Comparison of ENCODE assay signal across 16 cellular contexts in genomic region chr11:43691332-43691731, GRCh38.
"Had no signal": no experiment of that assay in that cellular context is flagged by ENCODE, and none has a peak within 500 bp of the region (broad histone marks: within the 10 kb centered on the region; RNA-seq: fewer than 3 reads in every experiment).

No MANE protein-coding gene starts in this region.

- H3K27ac ChIP-seq: ascending aorta, cardiac muscle cell, esophagus squamous epithelium, foreskin keratinocyte had no signal

- H3K27me3 ChIP-seq: ascending aorta, cardiac muscle cell, esophagus squamous epithelium, foreskin keratinocyte had no signal

- H3K9me3 Mint-ChIP-seq: activated naive CD8-positive, alpha-beta T cell treated with anti-CD3 and anti-CD28 coated beads, Interleukin-2, amount 50 U/mL, for 24 hours; memory B cell; natural killer cell treated with Interleukin-12 subunit alpha and Interleukin-12 subunit beta and Interleukin-15 and Interleukin-18, amount 100 ng/mL, for 72 hours had no signal

- DNase-seq: activated CD4-positive, alpha-beta T cell treated with anti-CD3 and anti-CD28 coated beads, Interleukin-2, amount 50 U/mL, for 48 hours; activated CD4-positive, CD25-positive, alpha-beta regulatory T cell treated with anti-CD3 and anti-CD28 coated beads, Interleukin-2, amount 50 U/mL, for 72 hours; activated CD8-positive, alpha-beta memory T cell treated with anti-CD3 and anti-CD28 coated beads, Interleukin-2, amount 50 U/mL, for 4 hours; activated naive CD4-positive, alpha-beta T cell treated with Interleukin-2 at 50 U/mL for 16 hours; activated naive CD8-positive, alpha-beta T cell treated with anti-CD3 and anti-CD28 coated beads, Interleukin-2, amount 50 U/mL, for 24 hours; esophagus squamous epithelium; foreskin keratinocyte; head of caudate nucleus; occipital lobe; right cardiac atrium; small intestine had no signal

- H3K4me3 ChIP-seq: ascending aorta, cardiac muscle cell, esophagus squamous epithelium had no signal

- ATAC-seq: activated naive CD8-positive, alpha-beta T cell treated with anti-CD3 and anti-CD28 coated beads, Interleukin-2, amount 50 U/mL, for 24 hours; foreskin keratinocyte; natural killer cell treated with Interleukin-12 subunit alpha and Interleukin-12 subunit beta and Interleukin-15 and Interleukin-18, amount 100 ng/mL, for 72 hours; right cardiac atrium had no signal

- H3K36me3 ChIP-seq: ascending aorta, cardiac muscle cell had no signal

- H3K9me3 ChIP-seq: ascending aorta, esophagus squamous epithelium had no signal

- H3K27ac Mint-ChIP-seq: activated naive CD8-positive, alpha-beta T cell treated with anti-CD3 and anti-CD28 coated beads, Interleukin-2, amount 50 U/mL, for 24 hours; memory B cell; natural killer cell treated with Interleukin-12 subunit alpha and Interleukin-12 subunit beta and Interleukin-15 and Interleukin-18, amount 100 ng/mL, for 72 hours; progenitor cell of endocrine pancreas had no signal

- H3K27me3 Mint-ChIP-seq: activated naive CD8-positive, alpha-beta T cell treated with anti-CD3 and anti-CD28 coated beads, Interleukin-2, amount 50 U/mL, for 24 hours; memory B cell; natural killer cell treated with Interleukin-12 subunit alpha and Interleukin-12 subunit beta and Interleukin-15 and Interleukin-18, amount 100 ng/mL, for 72 hours; progenitor cell of endocrine pancreas had no signal

- H3K4me3 Mint-ChIP-seq: activated naive CD8-positive, alpha-beta T cell treated with anti-CD3 and anti-CD28 coated beads, Interleukin-2, amount 50 U/mL, for 24 hours; memory B cell; natural killer cell treated with Interleukin-12 subunit alpha and Interleukin-12 subunit beta and Interleukin-15 and Interleukin-18, amount 100 ng/mL, for 72 hours had no signal
